In genomic region chr5:170861295-170861854, GRCh38 we compare ENCODE assay signal across 8 cellular contexts. TPM values are rescaled to one million over a fixed set of nuclear protein-coding genes. Genes with fewer than 3 reads are reported as not detected.
DNase-seq lines count a peak whose midpoint lies in the region; FAIRE-seq and TF ChIP-seq lines count a peak whose summit lies in the region.
"Had no signal": no experiment of that assay in that cellular context is flagged by ENCODE, and none has a peak within 500 bp of the region (broad histone marks: within the 10 kb centered on the region; RNA-seq: fewer than 3 reads in every experiment).

No MANE protein-coding gene starts in this region.

- no peak for DNase-seq in HFF-Myc (ENCODE audit: extremely low read depth, low read depth)
- DNase-seq in astrocyte of the cerebellum (ENCODE audit: low read depth), result no peak
- no peak for DNase-seq in small intestine
- no peak for DNase-seq in NCI-H526 treated with DMSO at 0.1 percent for 48 hours (lab: John Stamatoyannopoulos, UW)
- no peak for DNase-seq in AG20443 (ENCODE audit: low spot score)
- no peak for DNase-seq in RCC 7860 (ENCODE audit: low spot score)
- DNase-seq: activated CD4-positive, CD25-positive, alpha-beta regulatory T cell treated with anti-CD3 and anti-CD28 coated beads, Interleukin-2, amount 50 U/mL, for 72 hours had no signal

- no peak for TF ChIP-seq CTCF in HFF-Myc (IDR thresholded peaks at IDR 0.05; ENCODE audit: low read depth, low read length, missing control alignments)
- no peak for TF ChIP-seq CTCF in astrocyte of the cerebellum (IDR thresholded peaks at IDR 0.05; ENCODE audit: low read depth, low read length, missing control alignments)

- FAIRE-seq in small intestine (lab: Jason Lieb, UNC) (no peak), RCC 7860 (lab: Jason Lieb, UNC) (no peak)

- in situ Hi-C loops in astrocyte of the cerebellum (cut with HindIII; ENCODE audit: low sequenced_read_pairs), result no loop called here

- H3K9me3 ChIP-seq in iPS-18c (ENCODE audit: control insufficient read depth, insufficient read depth, low read length) (no peaks in the 10 kb centered on the region), small intestine (ENCODE audit: control insufficient read depth, low read depth) (no peaks in the 10 kb centered on the region)

- no peaks in the 10 kb centered on the region for H3K27me3 ChIP-seq in small intestine (ENCODE audit: control insufficient read depth in 2 of 2, insufficient read depth in 2 of 2, low read length in 2 of 2)

- H3K4me3 ChIP-seq in HFF-Myc (replicated peaks; ENCODE audit: low read depth, low read length) (peak overlapping the region; percentile 64; the same call in 1 of the 2 replicates), astrocyte of the cerebellum (ENCODE audit: low read depth, low read length) (peak overlapping the region; percentile 76), iPS-18c (ENCODE audit: insufficient read depth, low read depth, low read length) (peak overlapping the region; percentile 17; the same call in 1 of the 2 replicates), small intestine (ENCODE audit: low read depth in 1 of 2, low read length in 2 of 2) (peak overlapping the region; percentile 58 to 62)

- 18 to 29% (median 21%) methylated on average over 10 to 22 of the region's 22 CpGs for WGBS in small intestine, 3 donors

- no peaks in the 10 kb centered on the region for H3K4me1 ChIP-seq in small intestine (ENCODE audit: control insufficient read depth in 2 of 2, insufficient read depth in 1 of 2, low read depth in 1 of 2, low read length in 1 of 2)

- no peaks in the 10 kb centered on the region for H3K36me3 ChIP-seq in small intestine (ENCODE audit: control insufficient read depth in 2 of 2, insufficient read depth in 2 of 2, low read length in 2 of 2)

- H3K27ac ChIP-seq in small intestine (ENCODE audit: low read depth in 1 of 2, low read length in 1 of 2), result no peak overlapping the region

RNA-seq across cellular contexts. Expression of gene RANBP17, which starts 0.4 kb away (rescaled TPM):
- 1 to 10 TPM in 1 of 3 donors, under 1 TPM in 2; 0.67 to 1.6 (median 0.81) TPM for polyA plus RNA-seq in small intestine

Comparison
In these comparisons a context has a peak if more than half of its experiments do, and no peak if none do; other contexts are left out.
1. H3K4me3 ChIP-seq: peak in every context shown above with its lines; median percentile 76 in astrocyte of the cerebellum; 64 in HFF-Myc; 60 in small intestine; 17 in iPS-18c.